In genomic region chr9:134686896-134687295, GRCh38 we compare ENCODE assay signal across 15 cellular contexts.
"Had no signal": no experiment of that assay in that cellular context is flagged by ENCODE, and none has a peak within 500 bp of the region (broad histone marks: within the 10 kb centered on the region; RNA-seq: fewer than 3 reads in every experiment).

No MANE protein-coding gene starts in this region.

- H3K9me3 ChIP-seq: heart left ventricle, pancreas, prostate gland, tibial artery had no signal

- DNase-seq: effector memory CD4-positive, alpha-beta T cell; hypothalamus; natural killer cell; nucleus accumbens; small intestine; stimulated activated CD4-positive, alpha-beta T cell treated with anti-CD3 and anti-CD28 coated beads, Interleukin-4, amount 100 ng/mL, for 24 hours had no signal

- H3K27me3 ChIP-seq: heart left ventricle, pancreas, tibial artery had no signal

- H3K27ac ChIP-seq: heart left ventricle, pancreas, prostate gland had no signal

- H3K36me3 ChIP-seq: pancreas, prostate gland had no signal

- H3K4me3 ChIP-seq: heart left ventricle, pancreas, prostate gland, tibial artery had no signal

- ATAC-seq: esophagus mucosa; heart left ventricle; natural killer cell; pancreas; stimulated activated memory B cell treated with anti-CD40 and anti-IgM and Interleukin-4, amounts not matched to agents 10 μg/mL and 1 μg/mL and 100 μg/mL, for 72 hours had no signal

- H3K4me1 ChIP-seq: pancreas, prostate gland had no signal

- FAIRE-seq: endometrium, frontal cortex, islet of Langerhans, pancreas, small intestine had no signal
